ENCODE assay signal across 8 cellular contexts in genomic region chr7:149239345-149240143, GRCh38. TPM values are rescaled to one million over a fixed set of nuclear protein-coding genes. Genes with fewer than 3 reads are reported as not detected.
A peak's percentile ranks its signal among the peaks of the same experiment; 100 is the strongest.
DNase-seq lines count a peak whose midpoint lies in the region; ATAC-seq and TF ChIP-seq lines count a peak whose summit lies in the region.

ZNF212 (plus strand) TSS chr7:149239651; CDS start chr7:149239779, 128 bp downstream.

- H3K4me3 ChIP-seq in kidney epithelial cell (ENCODE audit: low read depth, low read length): peak within 1 kb of the TSS; percentile 85

- no peaks in the 10 kb centered on the region for H3K27me3 ChIP-seq in kidney epithelial cell (ENCODE audit: control insufficient read depth, insufficient read depth, low read length)

- peak; percentile 98 for ATAC-seq in GM19025 (IDR thresholded peaks at IDR 0.05; ENCODE audit: low read depth, unreplicated experiment)
- peak; percentile 98 for ATAC-seq in HG03280 (IDR thresholded peaks at IDR 0.05; ENCODE audit: unreplicated experiment)

- DNase-seq in AG20443 (ENCODE audit: low spot score): peak; percentile 98
- DNase-seq in NCI-H345 treated with DMSO at 0.1 percent for 48 hours (lab: John Stamatoyannopoulos, UW; ENCODE audit: unreplicated experiment): peak; percentile 81
- peak; percentile 75 to 84 (median 82) for DNase-seq in activated CD4-positive, CD25-positive, alpha-beta regulatory T cell (lab: John Stamatoyannopoulos, UW)
- DNase-seq in central memory CD4-positive, alpha-beta T cell: peak; percentile 81
- no peak for DNase-seq in kidney epithelial cell (ENCODE audit: low read depth)
- peak; percentile 81 to 85 for DNase-seq in stimulated activated CD4-positive, alpha-beta T cell treated with anti-CD3 and anti-CD28 coated beads, Interleukin-15, amount 100 ng/mL, for 48 hours (ENCODE audit: low read depth in 2 of 2)

- peak; percentile 90 for TF ChIP-seq CTCF in kidney epithelial cell (IDR thresholded peaks at IDR 0.05; ENCODE audit: insufficient read depth, low read length, poor library complexity, severe bottlenecking)

- no peaks in the 10 kb centered on the region for H3K36me3 ChIP-seq in kidney epithelial cell (ENCODE audit: control insufficient read depth, insufficient read depth, low read length)

RNA-seq across cellular contexts. Expression of gene ZNF212, which starts in this region (rescaled TPM):
- total RNA-seq in kidney epithelial cell: 6.7 and 8.7 TPM in 2 replicates
